ENCODE assay signal across 16 cellular contexts in the genomic region with DNA sequence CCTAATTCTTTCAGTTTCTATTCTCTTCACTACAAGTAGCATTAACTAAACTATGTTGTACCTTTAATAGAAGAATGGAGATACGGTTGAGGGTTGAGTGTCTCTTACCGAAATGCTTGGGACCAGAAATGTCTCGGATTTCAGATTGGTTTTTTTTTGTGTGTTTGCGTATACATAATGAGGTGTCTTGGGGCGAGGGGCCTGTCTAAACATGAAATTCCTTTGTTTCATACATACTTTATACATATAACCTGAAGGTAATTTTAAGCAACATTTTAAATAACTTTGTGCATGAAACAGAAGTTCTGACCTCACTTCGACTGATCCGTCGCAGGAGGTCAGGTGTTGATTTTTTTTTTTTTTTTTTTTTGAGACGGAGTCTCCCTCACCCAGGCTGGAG. TPM values are rescaled to one million over a fixed set of nuclear protein-coding genes. Genes with fewer than 3 reads are reported as not detected.
A peak's percentile ranks its signal among the peaks of the same experiment; 100 is the strongest.
DNase-seq lines count a peak whose midpoint lies in the region; ATAC-seq, FAIRE-seq and TF ChIP-seq lines count a peak whose summit lies in the region.
"Had no signal": no experiment of that assay in that cellular context is flagged by ENCODE, and none has a peak within 500 bp of the region (broad histone marks: within the 10 kb centered on the region; RNA-seq: fewer than 3 reads in every experiment).

No MANE protein-coding gene starts in this region.

- no peaks in the 10 kb centered on the region for H3K27me3 ChIP-seq in bronchial epithelial cell (ENCODE audit: control insufficient read depth, insufficient read depth, low read length)
- H3K27me3 ChIP-seq: BE2C had no signal

- peaks cover 16% of the 10 kb centered on the region for H3K36me3 ChIP-seq in bronchial epithelial cell (ENCODE audit: control insufficient read depth, insufficient read depth, low read length)

- peaks cover 9 to 27% of the 10 kb centered on the region in 2 donors for H3K4me1 Mint-ChIP-seq in natural killer cell
- H3K4me1 Mint-ChIP-seq in natural killer cell treated with Interleukin-12 subunit alpha and Interleukin-12 subunit beta and Interleukin-15 and Interleukin-18, amount 100 ng/mL, for 72 hours (ENCODE audit: low read depth in 2 of 2), result peaks cover 17 to 23% of the 10 kb centered on the region in 2 donors

- no peak for ATAC-seq in natural killer cell
- no peak for ATAC-seq in natural killer cell treated with Interleukin-12 subunit alpha and Interleukin-12 subunit beta and Interleukin-15 and Interleukin-18, amount 100 ng/mL, for 72 hours
- ATAC-seq in GM19351 (IDR thresholded peaks at IDR 0.05; ENCODE audit: unreplicated experiment), result no peak
- no peak for ATAC-seq in GM21381 (IDR thresholded peaks at IDR 0.05; ENCODE audit: unreplicated experiment)

- no peak overlapping the region for H3K4me3 Mint-ChIP-seq in natural killer cell
- no peak overlapping the region for H3K4me3 Mint-ChIP-seq in natural killer cell treated with Interleukin-12 subunit alpha and Interleukin-12 subunit beta and Interleukin-15 and Interleukin-18, amount 100 ng/mL, for 72 hours
- H3K4me3 Mint-ChIP-seq: CD4-positive, alpha-beta memory T cell; H9 had no signal

- H3K4me3 ChIP-seq in bronchial epithelial cell (ENCODE audit: low read depth, low read length), result no peak overlapping the region

- peak; percentile 6 for DNase-seq in NCI-H146 (lab: John Stamatoyannopoulos, UW)
- DNase-seq in NCI-H146 treated with DMSO at 0.1 percent for 48 hours (lab: John Stamatoyannopoulos, UW; ENCODE audit: unreplicated experiment), result no peak
- no peak for DNase-seq in natural killer cell
- DNase-seq in natural killer cell treated with Interleukin-12 subunit alpha and Interleukin-12 subunit beta and Interleukin-15 and Interleukin-18, amount 100 ng/mL, for 72 hours (ENCODE audit: low spot score), result no peak
- DNase-seq in bronchial epithelial cell (ENCODE audit: low read depth), result peak; percentile 89
- DNase-seq in G401 (ENCODE audit: low spot score), result no peak
- DNase-seq: BE2C; CD4-positive, alpha-beta memory T cell; H9; NCI-H1105 treated with DMSO at 0.1 percent for 48 hours; NCI-H187 treated with DMSO at 0.1 percent for 48 hours; NCI-H510A treated with DMSO at 0.1 percent for 48 hours had no signal

- in situ Hi-C loops in G401 (cut with HindIII; ENCODE audit: low sequenced_read_pairs), result no loop called here

- TF ChIP-seq CTCF in natural killer cell (IDR thresholded peaks at IDR 0.05) (no peak), bronchial epithelial cell (IDR thresholded peaks at IDR 0.05; ENCODE audit: insufficient read depth, low read length, severe bottlenecking) (no peak)

- no peaks in the 10 kb centered on the region for H3K9me3 Mint-ChIP-seq in natural killer cell
- H3K9me3 Mint-ChIP-seq in natural killer cell treated with Interleukin-12 subunit alpha and Interleukin-12 subunit beta and Interleukin-15 and Interleukin-18, amount 100 ng/mL, for 72 hours, result no peaks in the 10 kb centered on the region
- H3K9me3 Mint-ChIP-seq: CD4-positive, alpha-beta memory T cell; H9 had no signal

- peaks cover 35% of the 10 kb centered on the region for H3K36me3 Mint-ChIP-seq in natural killer cell
- H3K36me3 Mint-ChIP-seq in natural killer cell treated with Interleukin-12 subunit alpha and Interleukin-12 subunit beta and Interleukin-15 and Interleukin-18, amount 100 ng/mL, for 72 hours, result peaks cover 39% of the 10 kb centered on the region

- intact Hi-C loops in natural killer cell (cut with micrococcal nuclease), result no loop called here

- no peak for FAIRE-seq in bronchial epithelial cell (lab: Jason Lieb, UNC)
- FAIRE-seq: HTR-8/SVneo had no signal

- H3K27ac Mint-ChIP-seq in natural killer cell, result peak overlapping the region; percentile 24 to 42
- H3K27ac Mint-ChIP-seq in natural killer cell treated with Interleukin-12 subunit alpha and Interleukin-12 subunit beta and Interleukin-15 and Interleukin-18, amount 100 ng/mL, for 72 hours, result peak overlapping the region in 1 of 2 donors; percentile 41

- no peaks in the 10 kb centered on the region for H3K27me3 Mint-ChIP-seq in natural killer cell (ENCODE audit: low read depth in 2 of 2)
- no peaks in the 10 kb centered on the region for H3K27me3 Mint-ChIP-seq in natural killer cell treated with Interleukin-12 subunit alpha and Interleukin-12 subunit beta and Interleukin-15 and Interleukin-18, amount 100 ng/mL, for 72 hours
- H3K27me3 Mint-ChIP-seq: CD4-positive, alpha-beta memory T cell had no signal

RNA-seq across cellular contexts. Expression of gene MYOCOS, which starts 36.3 kb away (rescaled TPM):
- total RNA-seq in natural killer cell, result not detected
- under 1 TPM in 1 of 2 donors, not detected in 1; 0.17 TPM for total RNA-seq in natural killer cell treated with Interleukin-12 subunit alpha and Interleukin-12 subunit beta and Interleukin-15 and Interleukin-18, amount 100 ng/mL, for 72 hours
- total RNA-seq in bronchial epithelial cell, result not detected in 2 replicates
- total RNA-seq in G401 (2014; rRNA removed; shearing (Covaris generic)), result not detected in 2 replicates
- total RNA-seq: LHCN-M2 had no signal

Comparison
In these comparisons a context has a peak if more than half of its experiments do, and no peak if none do; other contexts are left out.
1. DNase-seq: peak in NCI-H146 (single experiment) and bronchial epithelial cell (single experiment); none in NCI-H146 treated with DMSO at 0.1 percent for 48 hours (single experiment), natural killer cell (single experiment), natural killer cell treated with Interleukin-12 subunit alpha and Interleukin-12 subunit beta and Interleukin-15 and Interleukin-18, amount 100 ng/mL, for 72 hours (single experiment) and G401 (single experiment).